1 cellular context compared by ENCODE assay signal in genomic region chr1:217138173-217138838, GRCh38.
TF ChIP-seq lines count a peak whose summit lies in the region.

No MANE protein-coding gene starts in this region.

TF ChIP-seq in GM23338, 12 proteins besides CTCF, POLR2A, EP300 and RAD21 (continued from another document):
- TF ChIP-seq, protein P1, sequence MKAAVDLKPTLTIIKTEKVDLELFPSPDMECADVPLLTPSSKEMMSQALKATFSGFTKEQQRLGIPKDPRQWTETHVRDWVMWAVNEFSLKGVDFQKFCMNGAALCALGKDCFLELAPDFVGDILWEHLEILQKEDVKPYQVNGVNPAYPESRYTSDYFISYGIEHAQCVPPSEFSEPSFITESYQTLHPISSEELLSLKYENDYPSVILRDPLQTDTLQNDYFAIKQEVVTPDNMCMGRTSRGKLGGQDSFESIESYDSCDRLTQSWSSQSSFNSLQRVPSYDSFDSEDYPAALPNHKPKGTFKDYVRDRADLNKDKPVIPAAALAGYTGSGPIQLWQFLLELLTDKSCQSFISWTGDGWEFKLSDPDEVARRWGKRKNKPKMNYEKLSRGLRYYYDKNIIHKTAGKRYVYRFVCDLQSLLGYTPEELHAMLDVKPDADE (IDR thresholded peaks at IDR 0.05): no peak
